8 cellular contexts compared by ENCODE assay signal in genomic region chr7:93117327-93117726, GRCh38. TPM values are rescaled to one million over a fixed set of nuclear protein-coding genes. Genes with fewer than 3 reads are reported as not detected.
DNase-seq lines count a peak whose midpoint lies in the region; ATAC-seq and TF ChIP-seq lines count a peak whose summit lies in the region.

No MANE protein-coding gene starts in this region.

- H3K27ac ChIP-seq in CD8-positive, alpha-beta memory T cell (ENCODE audit: low read depth, low read length), result peak overlapping the region; percentile 67
- peak overlapping the region; percentile 90 for H3K27ac ChIP-seq in mammary epithelial cell (ENCODE audit: insufficient read depth, low read depth, low read length)
- no peak overlapping the region for H3K27ac ChIP-seq in neuronal stem cell (replicated peaks; ENCODE audit: low read length)

- BruUV-seq in mammary epithelial cell (replicated peaks; lab: Mats Ljungman, UMichigan), result TSS peak; percentile 85

- no peak overlapping the region for H4K91ac ChIP-seq in neuronal stem cell (ENCODE audit: low read depth, low read length, poor library complexity)

- peaks cover 47 to 64% (median 61%) of the 10 kb centered on the region in 3 donors for H3K4me1 Mint-ChIP-seq in CD8-positive, alpha-beta memory T cell

- H4K8ac ChIP-seq in neuronal stem cell (ENCODE audit: low read depth, low read length), result no peak overlapping the region

- TF ChIP-seq CTCF in mammary epithelial cell (conservative IDR thresholded peaks at IDR 0.05 in 1 of 2, IDR thresholded peaks at IDR 0.05 in 1 of 2; ENCODE audit: extremely low read depth in 1 of 2, insufficient read depth in 1 of 2, low read depth in 1 of 2, low read length in 2 of 2), result no peak

- H3K4me2 ChIP-seq in mammary epithelial cell (ENCODE audit: insufficient read depth, low read depth, low read length), result peak overlapping the region; percentile 79
- no peak overlapping the region for H3K4me2 ChIP-seq in neuronal stem cell (ENCODE audit: insufficient read depth, low read length, poor library complexity, severe bottlenecking)

- peak in 1 of 5 donors; percentile 10 for DNase-seq in CD8-positive, alpha-beta memory T cell
- no peak for DNase-seq in Jurkat, Clone E6-1 (ENCODE audit: low read depth, low spot score)
- DNase-seq in mammary epithelial cell (no peak), neuronal stem cell (ENCODE audit: low spot score) (no peak), left lobe of liver (ENCODE audit: low spot score) (no peak)

- no peak for ATAC-seq in GM19463 (IDR thresholded peaks at IDR 0.05; ENCODE audit: unreplicated experiment)
- no peak for ATAC-seq in HG02938 (IDR thresholded peaks at IDR 0.05; ENCODE audit: unreplicated experiment)
- no peak for ATAC-seq in left lobe of liver
- ATAC-seq in HG03045 (IDR thresholded peaks at IDR 0.05; ENCODE audit: unreplicated experiment), result no peak

- peaks cover 1% of the 10 kb centered on the region for H3K79me1 ChIP-seq in neuronal stem cell (ENCODE audit: low read depth, low read length)

- peaks cover 24 to 50% (median 47%) of the 10 kb centered on the region in 3 donors for H3K36me3 Mint-ChIP-seq in CD8-positive, alpha-beta memory T cell

- H3K23ac ChIP-seq in neuronal stem cell (ENCODE audit: low read depth, low read length, poor library complexity), result no peak overlapping the region

- H3K18ac ChIP-seq in neuronal stem cell (ENCODE audit: low read length), result no peak overlapping the region

- H3K4me3 ChIP-seq in CD8-positive, alpha-beta memory T cell (ENCODE audit: low read length), result peak overlapping the region; percentile 85
- H3K4me3 ChIP-seq in Jurkat, Clone E6-1 (ENCODE audit: low read length), result peak overlapping the region; percentile 50
- H3K4me3 ChIP-seq in mammary epithelial cell (replicated peaks in 1 of 3; ENCODE audit: insufficient read depth in 1 of 3, low read depth in 2 of 3, low read length in 3 of 3) (peak overlapping the region; percentile 38 to 58 (median 52)), neuronal stem cell (ENCODE audit: low read length in 2 of 2) (no peak overlapping the region)

- H2AFZ ChIP-seq in mammary epithelial cell (ENCODE audit: low read depth, low read length), result no peak overlapping the region
- peak overlapping the region; percentile 92 for H2AFZ ChIP-seq in neuronal stem cell (ENCODE audit: low read length)

- no peak overlapping the region for H3K14ac ChIP-seq in neuronal stem cell (ENCODE audit: low read length)

- H3K4ac ChIP-seq in neuronal stem cell (ENCODE audit: low read length), result no peak overlapping the region

- H3K36me3 ChIP-seq in CD8-positive, alpha-beta memory T cell (ENCODE audit: insufficient read depth, low read length), result peaks cover 8% of the 10 kb centered on the region
- H3K36me3 ChIP-seq in mammary epithelial cell (ENCODE audit: insufficient read depth, low read length), result no peaks in the 10 kb centered on the region
- no peaks in the 10 kb centered on the region for H3K36me3 ChIP-seq in neuronal stem cell (replicated peaks in 1 of 2; ENCODE audit: control insufficient read depth in 2 of 2, insufficient read depth in 2 of 2, low read length in 2 of 2)

- peak overlapping the region; percentile 77 to 99 (median 90) for H3K27ac Mint-ChIP-seq in CD8-positive, alpha-beta memory T cell

- H3K27me3 ChIP-seq in CD8-positive, alpha-beta memory T cell (ENCODE audit: insufficient read depth, low read length, poor library complexity, severe bottlenecking), result no peaks in the 10 kb centered on the region
- no peaks in the 10 kb centered on the region for H3K27me3 ChIP-seq in mammary epithelial cell (ENCODE audit: insufficient read depth, low read length)
- H3K27me3 ChIP-seq in neuronal stem cell (ENCODE audit: control insufficient read depth in 3 of 3, insufficient read depth in 3 of 3, low read depth in 1 of 3, low read length in 3 of 3), result no peaks in the 10 kb centered on the region

- dilution Hi-C loops in mammary epithelial cell (cut with HindIII; ENCODE audit: low sequenced_read_pairs), result no loop called here

- H3K79me2 ChIP-seq in mammary epithelial cell (ENCODE audit: insufficient read depth, low read length), result peaks cover 14% of the 10 kb centered on the region

- no peak overlapping the region for H2BK5ac ChIP-seq in neuronal stem cell (ENCODE audit: low read length)

- no peaks in the 10 kb centered on the region for H4K20me1 ChIP-seq in mammary epithelial cell (ENCODE audit: insufficient read depth, low read length)

- H3K27me3 Mint-ChIP-seq in CD8-positive, alpha-beta memory T cell, result peaks cover 0 to 2% of the 10 kb centered on the region in 2 donors

- H3K4me3 Mint-ChIP-seq in CD8-positive, alpha-beta memory T cell, result peak overlapping the region; percentile 82 to 95 (median 88)

- H3K9me3 ChIP-seq in CD8-positive, alpha-beta memory T cell (ENCODE audit: low read length), result no peaks in the 10 kb centered on the region
- H3K9me3 ChIP-seq in mammary epithelial cell (replicated peaks; ENCODE audit: insufficient read depth, low read length) (no peaks in the 10 kb centered on the region), neuronal stem cell (replicated peaks in 1 of 2; ENCODE audit: control insufficient read depth in 2 of 2, insufficient read depth in 1 of 2, low read depth in 1 of 2, low read length in 2 of 2) (no peaks in the 10 kb centered on the region)

- WGBS in mammary epithelial cell (ENCODE audit: low coverage, missing lambda C conversion rate), result 100% methylated on average over 1 of the region's 1 CpG
- WGBS in neuronal stem cell (ENCODE audit: extremely low coverage in 2 of 2, insufficient read length in 2 of 2, insufficient replicate concordance in 1 of 2), 2 donors, result no CpG with 5 or more reads among the region's 1 CpG

- H3K9me3 Mint-ChIP-seq in CD8-positive, alpha-beta memory T cell, result peaks cover 3 to 30% (median 16%) of the 10 kb centered on the region in 5 donors

- H2BK120ac ChIP-seq in neuronal stem cell (ENCODE audit: low read depth, low read length), result no peak overlapping the region

- H3K4me1 ChIP-seq in CD8-positive, alpha-beta memory T cell (ENCODE audit: insufficient read depth, low read length), result peaks cover 33% of the 10 kb centered on the region
- H3K4me1 ChIP-seq in mammary epithelial cell (ENCODE audit: insufficient read depth, low read length) (peaks cover 35% of the 10 kb centered on the region), neuronal stem cell (ENCODE audit: control insufficient read depth in 2 of 2, insufficient read depth in 1 of 2, low read depth in 1 of 2, low read length in 2 of 2) (peaks cover 0 to 3% of the 10 kb centered on the region in 2 donors)

- CTCF ChIA-PET in CD8-positive, alpha-beta memory T cell (lab: Charles Lee), result interaction anchor here (0.9 to 1.9 kb wide), 3 partner anchors 10 to 285 kb away, joined by 3 to 6 read pairs (median 5); partner anchors contain the start of gene VPS50
- CTCF ChIA-PET in mammary epithelial cell (lab: Charles Lee; ENCODE audit: low non-redundant PET), result interaction anchor here (0.6 kb wide), 1 partner anchor 106 kb away, joined by 7 read pairs; no protein-coding TSS in a partner anchor

- in situ Hi-C loops in mammary epithelial cell (cut with MboI; ENCODE audit: low sequenced_read_pairs in 2 of 2), result no loop called here

- no peak overlapping the region for H2BK12ac ChIP-seq in neuronal stem cell (ENCODE audit: low read length)

- POLR2A ChIA-PET in CD8-positive, alpha-beta memory T cell (lab: Charles Lee), result interaction anchor here (1.1 to 1.9 kb wide), 3 partner anchors 114 to 589 kb away, joined by 4 to 12 read pairs (median 6); partner anchors contain the start of genes PEX1, RBM48 and VPS50

- peak overlapping the region; percentile 57 for H3K9ac ChIP-seq in mammary epithelial cell (ENCODE audit: insufficient read depth, low read length)
- H3K9ac ChIP-seq in neuronal stem cell (ENCODE audit: low read depth, low read length, poor library complexity), result no peak overlapping the region

- intact Hi-C loops in mammary epithelial cell (cut with micrococcal nuclease), result no loop called here

- H2AK5ac ChIP-seq in neuronal stem cell (ENCODE audit: low read depth, low read length), result no peak overlapping the region

- no peak overlapping the region for H2BK15ac ChIP-seq in neuronal stem cell (ENCODE audit: low read length)

RNA-seq across cellular contexts. Expression of gene SAMD9, which starts 0.5 kb away (rescaled TPM):
- 1 to 10 TPM; 9.3 to 9.4 TPM for total RNA-seq in CD8-positive, alpha-beta memory T cell
- 28.4 TPM for polyA plus RNA-seq in CD8-positive, alpha-beta memory T cell
- polyA plus RNA-seq in Jurkat, Clone E6-1 (2012; ENCODE audit: insufficient read depth, insufficient read length), result 8.8 TPM
- 10 to 100 TPM in 1 of 2 donors, 1 to 10 TPM in 1; 9.9 to 12.0 TPM for total RNA-seq in mammary epithelial cell
- 3.7 TPM for polyA plus RNA-seq in mammary epithelial cell
- polyA minus RNA-seq in mammary epithelial cell, result 5.6 TPM
- polyA plus RNA-seq in neuronal stem cell (2013, experiment 1 of 2), result not detected
- not detected for polyA plus RNA-seq in neuronal stem cell (2013, experiment 2 of 2)
- 1.5 TPM for total RNA-seq in left lobe of liver

RNA-seq across cellular contexts. Expression of gene SAMD9L, which starts 30.9 kb away (rescaled TPM):
- 1 to 10 TPM; 6.4 to 9.5 TPM for total RNA-seq in CD8-positive, alpha-beta memory T cell
- polyA plus RNA-seq in CD8-positive, alpha-beta memory T cell, result 45.7 TPM
- 5.6 TPM for polyA plus RNA-seq in Jurkat, Clone E6-1 (2012; ENCODE audit: insufficient read depth, insufficient read length)
- total RNA-seq in mammary epithelial cell, result 1 to 10 TPM; 4.2 to 6.7 TPM
- polyA plus RNA-seq in mammary epithelial cell, result 0.56 TPM
- polyA minus RNA-seq in mammary epithelial cell, result 1.4 TPM
- polyA plus RNA-seq in neuronal stem cell (2013, experiment 1 of 2), result 0.07 TPM
- polyA plus RNA-seq in neuronal stem cell (2013, experiment 2 of 2), result 0.01 TPM
- total RNA-seq in left lobe of liver, result 1.1 TPM

Comparison
In these comparisons a context has a peak if more than half of its experiments do, and no peak if none do; other contexts are left out.
1. H3K4me3 ChIP-seq: peak in CD8-positive, alpha-beta memory T cell (single experiment), Jurkat, Clone E6-1 (single experiment) and mammary epithelial cell (3 of 3); none in neuronal stem cell (0 of 2).